8 cellular contexts compared by ENCODE assay signal in the genomic region with DNA sequence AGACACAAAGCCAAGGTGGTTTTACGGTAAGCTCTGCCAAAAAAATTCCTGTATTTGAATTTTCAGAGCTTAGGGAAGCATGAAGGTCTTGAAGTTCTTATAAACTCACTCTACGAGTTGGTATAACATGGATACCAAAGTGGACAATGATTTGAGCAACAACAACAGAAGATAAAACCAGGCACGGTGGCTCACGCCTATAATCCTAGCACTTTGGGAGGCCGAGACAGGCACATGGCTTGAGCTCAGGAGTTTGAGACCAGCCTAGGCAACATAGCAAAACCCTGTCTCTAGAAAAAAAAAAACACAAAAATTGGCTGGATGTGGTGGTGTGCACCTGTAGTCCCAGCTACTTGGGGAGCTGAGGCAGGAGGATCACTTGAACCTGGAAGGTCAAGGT. TPM values are rescaled to one million over a fixed set of nuclear protein-coding genes. Genes with fewer than 3 reads are reported as not detected.
"Had no signal": no experiment of that assay in that cellular context is flagged by ENCODE, and none has a peak within 500 bp of the region (broad histone marks: within the 10 kb centered on the region; RNA-seq: fewer than 3 reads in every experiment).

No MANE protein-coding gene starts in this region.

- H3K9me3 Mint-ChIP-seq: HFFc6 had no signal

- H3K27ac Mint-ChIP-seq: GM23338, H9, HFFc6 had no signal

- H3K4me3 ChIP-seq: GM23338, K562 had no signal

- DNase-seq: H9, HFFc6, IMR-90, KG1 had no signal

- ATAC-seq: GM23338, HCT116, K562 had no signal

- H3K4me2 ChIP-seq: GM23338 had no signal

- H3K4me3 Mint-ChIP-seq: GM23338, H9, HFFc6 had no signal

- H2AFZ ChIP-seq: GM23338 had no signal

RNA-seq across cellular contexts. Expression of a gene that starts 43.7 kb away (rescaled TPM):
- total RNA-seq: GM23338, HT-29, IMR-90 had no signal
- polyA plus RNA-seq: GM23338, K562 had no signal
